In genomic region chr6:133590814-133591213, GRCh38 we compare ENCODE assay signal across 1 cellular context.
TF ChIP-seq lines count a peak whose summit lies in the region.

No MANE protein-coding gene starts in this region.

TF ChIP-seq in GM23338, 12 proteins besides CTCF, POLR2A, EP300 and RAD21 (continued from another document):
- TF ChIP-seq ZNF462 (CRISPR knock-in tag; IDR thresholded peaks at IDR 0.05) (no peak), POLR2AphosphoS5 (IDR thresholded peaks at IDR 0.05; ENCODE audit: low read depth) (no peak), ZNF114 (CRISPR knock-in tag; IDR thresholded peaks at IDR 0.05) (no peak), EZH2 (IDR thresholded peaks at IDR 0.05; ENCODE audit: low read depth, unreplicated experiment) (no peak), NANOG (IDR thresholded peaks at IDR 0.05; ENCODE audit: borderline replicate concordance) (no peak), STAT1 (IDR thresholded peaks at IDR 0.05; ENCODE audit: unreplicated experiment) (no peak)
